In genomic region chr11:29040489-29040888, GRCh38 we compare ENCODE assay signal across 27 cellular contexts.
"Had no signal": no experiment of that assay in that cellular context is flagged by ENCODE, and none has a peak within 500 bp of the region (broad histone marks: within the 10 kb centered on the region; RNA-seq: fewer than 3 reads in every experiment).

No MANE protein-coding gene starts in this region.

- H3K4me1 ChIP-seq: stomach, suprapubic skin, testis, thyroid gland, tibial artery, tibial nerve, transverse colon, upper lobe of left lung, upper lobe of right lung, uterus, vagina had no signal

- H3K27ac ChIP-seq: stomach, suprapubic skin, testis, thoracic aorta, thyroid gland, tibial artery, tibial nerve, transverse colon, upper lobe of left lung, upper lobe of right lung, uterus, vagina had no signal

- ATAC-seq: stimulated activated effector memory CD8-positive, alpha-beta T cell treated with anti-CD3 and anti-CD28 coated beads, Interleukin-12 subunit alpha, Interleukin-12 subunit beta, amount 100 ng/mL, for 72 hours; stimulated activated memory B cell treated with anti-CD40 and anti-IgM and Interleukin-4, amounts not matched to agents 10 μg/mL and 1 μg/mL and 100 μg/mL, for 72 hours; stimulated activated naive B cell treated with anti-CD40 and anti-IgM and Interleukin-4, amounts not matched to agents 10 μg/mL and 1 μg/mL and 100 μg/mL, for 72 hours; stimulated activated naive CD8-positive, alpha-beta T cell treated with anti-CD3 and anti-CD28 coated beads, Interleukin-15, amount 100 ng/mL, for 72 hours; stimulated activated naive CD8-positive, alpha-beta T cell treated with anti-CD3 and anti-CD28 coated beads, Interleukin-15, Interleukin-2, amounts not matched to agents 100 U/mL and 50 U/mL, for 24 hours; upper lobe of right lung had no signal

- FAIRE-seq: urothelium cell line had no signal

- H3K9me3 ChIP-seq: stomach, suprapubic skin, testis, thoracic aorta, thyroid gland, tibial artery, tibial nerve, transverse colon, upper lobe of left lung, upper lobe of right lung, uterus, vagina had no signal

- H3K36me3 ChIP-seq: stomach, suprapubic skin, thoracic aorta, thyroid gland, tibial artery, tibial nerve, transverse colon, upper lobe of left lung, upper lobe of right lung, uterus, vagina had no signal

- H3K27me3 ChIP-seq: stomach, suprapubic skin, testis, thyroid gland, tibial artery, tibial nerve, transverse colon, upper lobe of left lung, upper lobe of right lung, uterus, vagina had no signal

- H3K4me3 ChIP-seq: stomach, suprapubic skin, testis, thoracic aorta, thyroid gland, tibial artery, tibial nerve, transverse colon, upper lobe of left lung, upper lobe of right lung, uterus, vagina had no signal

- DNase-seq: stimulated activated CD4-positive, alpha-beta T cell treated with anti-CD3 and anti-CD28 coated beads, Interleukin-2, amount 100 ng/mL, for 48 hours; stimulated activated CD4-positive, alpha-beta T cell treated with anti-CD3 and anti-CD28 coated beads, Interleukin-4, amount 100 ng/mL, for 1 hour; stimulated activated CD4-positive, alpha-beta T cell treated with anti-CD3 and anti-CD28 coated beads, Interleukin-4, amount 100 ng/mL, for 24 hours; stimulated activated CD4-positive, alpha-beta T cell treated with anti-CD3 and anti-CD28 coated beads, Interleukin-4, amount 100 ng/mL, for 4 hours; stimulated activated CD8-positive, alpha-beta memory T cell treated with anti-CD3 and anti-CD28 coated beads, Interleukin-4, amount 100 ng/mL, for 48 hours; stimulated activated naive B cell treated with anti-CD40 and anti-IgM and Interleukin-4, amounts not matched to agents 10 μg/mL and 1 μg/mL and 100 μg/mL, for 72 hours; stimulated activated naive CD4-positive, alpha-beta T cell; stimulated activated naive CD4-positive, alpha-beta T cell treated with Interleukin-2 at 50 U/mL for 16 hours; stimulated activated naive CD8-positive, alpha-beta T cell treated with anti-CD3 and anti-CD28 coated beads, Interleukin-15, amount 100 ng/mL, for 72 hours; stimulated activated naive CD8-positive, alpha-beta T cell treated with anti-CD3 and anti-CD28 coated beads, Interleukin-15, Interleukin-2, amounts not matched to agents 100 U/mL and 50 U/mL, for 24 hours; stomach; substantia nigra; testis; thyroid gland; tibial artery; transverse colon; trophoblast cell; upper lobe of left lung; upper lobe of right lung; uterus had no signal
